ENCODE assay signal across 24 cellular contexts in genomic region chr15:71821547-71822129, GRCh38. TPM values are rescaled to one million over a fixed set of nuclear protein-coding genes. Genes with fewer than 3 reads are reported as not detected.
"Had no signal": no experiment of that assay in that cellular context is flagged by ENCODE, and none has a peak within 500 bp of the region (broad histone marks: within the 10 kb centered on the region; RNA-seq: fewer than 3 reads in every experiment).

No MANE protein-coding gene starts in this region.

- ATAC-seq: T-cell had no signal

- H3K27ac Mint-ChIP-seq: T-cell had no signal

- DNase-seq: KBM-7, MG63, NCI-H1092, NCI-H1105 treated with DMSO at 0.1 percent for 48 hours, NCI-H1417 treated with DMSO at 0.1 percent for 48 hours, NCI-H146, NCI-H1694 treated with DMSO at 0.1 percent for 48 hours, NCI-H1930, NCI-H2081, NCI-H2107, NCI-H226, NCI-H446, NCI-H510A, NCI-H524 treated with DMSO at 0.1 percent for 48 hours, NCI-H774, Right ventricle myocardium superior, RPMI8226, SIG-M5, T-cell had no signal

- H3K27me3 ChIP-seq: MG63, SJSA1 had no signal

- H3K4me3 ChIP-seq: MG63, SJSA1, SK-N-MC had no signal

- H3K4me1 Mint-ChIP-seq: IgD-negative memory B cell, T-cell had no signal

- H3K27ac ChIP-seq: SJSA1, SK-N-MC had no signal

- H3K4me1 ChIP-seq: SJSA1 had no signal

- FAIRE-seq: RCC 7860 had no signal

- H3K4me3 Mint-ChIP-seq: T-cell had no signal

- H3K27me3 Mint-ChIP-seq: IgD-negative memory B cell, T-cell had no signal

RNA-seq across cellular contexts. Expression of gene NR2E3, which starts 11.3 kb away (rescaled TPM):
- total RNA-seq: HT1080, SJSA1, T-cell had no signal
